ENCODE assay signal across 7 cellular contexts in the genomic region with DNA sequence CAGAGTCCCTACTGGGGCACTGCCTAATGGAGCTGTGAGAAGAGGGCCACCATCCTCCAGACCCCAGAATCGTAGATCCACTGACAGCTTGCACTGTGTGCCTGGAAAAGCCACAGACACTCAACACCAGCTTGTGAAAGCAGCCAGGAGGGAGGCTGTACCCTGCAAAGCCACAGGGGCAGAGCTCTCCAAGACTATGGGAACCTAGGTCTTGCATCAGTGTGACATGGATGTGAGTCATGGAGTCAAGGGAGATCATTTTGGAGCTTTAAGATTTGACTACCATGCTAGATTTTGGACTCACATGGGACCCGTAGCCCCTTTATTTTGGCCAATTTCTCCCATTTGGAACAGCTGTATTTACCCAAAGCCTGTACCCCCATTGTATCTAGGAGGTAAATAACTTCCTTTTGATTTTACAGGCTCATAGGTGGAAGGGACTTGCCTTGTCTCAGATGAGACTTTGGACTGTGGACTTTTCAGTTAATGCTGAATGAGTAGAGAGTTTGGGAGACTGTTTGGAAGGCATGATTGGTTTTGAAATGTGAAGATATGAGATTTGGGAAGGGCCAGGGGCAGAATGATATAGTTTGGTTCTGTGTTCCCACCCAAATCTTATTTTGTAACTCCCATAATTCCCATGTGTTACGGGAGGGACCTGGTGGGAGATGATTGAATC.
DNase-seq lines count a peak whose midpoint lies in the region; TF ChIP-seq lines count a peak whose summit lies in the region.
"Not testable (repeated sequence)": the region's sequence is repeated elsewhere in the genome, so short reads cannot be mapped to it uniquely, and the experiment has no call there.

No MANE protein-coding gene starts in this region.

- H3K27me3 ChIP-seq in brain microvascular endothelial cell (replicated peaks); liver (ENCODE audit: control insufficient read depth in 4 of 4, insufficient read depth in 4 of 4, low read length in 3 of 4): not testable (repeated sequence)

- not testable (repeated sequence) for TF ChIP-seq CTCF in AG10803 (conservative IDR thresholded peaks at IDR 0.05; ENCODE audit: low read length); brain microvascular endothelial cell (IDR thresholded peaks at IDR 0.05; ENCODE audit: low read depth, low read length, missing control alignments); epithelial cell of esophagus (IDR thresholded peaks at IDR 0.05; ENCODE audit: insufficient read depth, low read depth, low read length, missing control alignments); fibroblast of pulmonary artery (IDR thresholded peaks at IDR 0.05; ENCODE audit: low read length, missing control alignments); liver (IDR thresholded peaks at IDR 0.05; ENCODE audit: low read depth, low read length, missing input control)

- H3K4me3 ChIP-seq in AG10803 (ENCODE audit: low read length); brain microvascular endothelial cell (ENCODE audit: low read depth, low read length); epithelial cell of esophagus (ENCODE audit: low read length); fibroblast of pulmonary artery (replicated peaks; ENCODE audit: low read depth, low read length); liver (ENCODE audit: low read depth in 1 of 3, low read length in 3 of 3): not testable (repeated sequence)

- in situ Hi-C loops in brain microvascular endothelial cell (cut with HindIII; ENCODE audit: low pct_ligation_motif_present, low sequenced_read_pairs), result not testable (repeated sequence)

- TF ChIP-seq RAD21 in liver (IDR thresholded peaks at IDR 0.05), result not testable (repeated sequence)

- H3K9ac ChIP-seq in liver (ENCODE audit: low read depth in 1 of 2, low read length in 2 of 2), result not testable (repeated sequence)

- H3K36me3 ChIP-seq in brain microvascular endothelial cell (replicated peaks); liver (ENCODE audit: control insufficient read depth in 4 of 4, insufficient read depth in 3 of 4, low read depth in 1 of 4, low read length in 3 of 4): not testable (repeated sequence)

- WGBS in liver, result 93% methylated on average over 3 of the region's 3 CpGs

- DNase-seq in AG10803 (ENCODE audit: low read depth) (peak; percentile 12), HS-5 (ENCODE audit: low read depth) (peak; percentile 11), NCI-H460 (ENCODE audit: extremely low read depth, low read depth) (peak; percentile 2), brain microvascular endothelial cell (peak; percentile 25), epithelial cell of esophagus (ENCODE audit: low read depth) (peak; percentile 46), fibroblast of pulmonary artery (ENCODE audit: low read depth) (peak; percentile 32)

- H3K27ac ChIP-seq in brain microvascular endothelial cell; liver (ENCODE audit: low read depth in 1 of 2, low read length in 2 of 2): not testable (repeated sequence)

- H3K9me3 ChIP-seq in liver (ENCODE audit: control insufficient read depth in 4 of 4, low read length in 3 of 4), result not testable (repeated sequence)

- not testable (repeated sequence) for H3K4me1 ChIP-seq in liver (ENCODE audit: control insufficient read depth in 4 of 4, insufficient read depth in 4 of 4, low read length in 3 of 4)

TF ChIP-seq in liver, 16 proteins besides CTCF, POLR2A, EP300 and RAD21:
- TF ChIP-seq HNF4G (IDR thresholded peaks at IDR 0.05), result peak; percentile 39
- TF ChIP-seq HNF4A (conservative IDR thresholded peaks at IDR 0.05), result peak; percentile 75 to 80
